In genomic region chr2:38875576-38876367, GRCh38 we compare ENCODE assay signal across 1 cellular context.
TF ChIP-seq lines count a peak whose summit lies in the region.

DHX57 (minus strand) TSS chr2:38875934; CDS start chr2:38868405, 7,529 bp downstream.
MORN2 (plus strand) TSS chr2:38875976.

TF ChIP-seq in K562, 482 proteins besides CTCF, POLR2A, EP300 and RAD21 (continued from another document and continues in another):
- TF ChIP-seq ZNF280B (CRISPR knock-in tag; IDR thresholded peaks at IDR 0.05): no peak
- no peak for TF ChIP-seq WHSC1 (IDR thresholded peaks at IDR 0.05; ENCODE audit: low read length)
- peak; percentile 45; the same call in 1 of the 2 replicates for TF ChIP-seq ATF3 (IDR thresholded peaks at IDR 0.05)
- no peak for TF ChIP-seq ATF3 (CRISPR knock-in tag; conservative IDR thresholded peaks at IDR 0.05)
- TF ChIP-seq KAT8 (IDR thresholded peaks at IDR 0.05; ENCODE audit: low read depth): no peak
- TF ChIP-seq POLR2AphosphoS2 (IDR thresholded peaks at IDR 0.05; ENCODE audit: low read length): no peak
- TF ChIP-seq ZNF639 (CRISPR knock-in tag; conservative IDR thresholded peaks at IDR 0.05 in 1 of 2, IDR thresholded peaks at IDR 0.05 in 1 of 2): no peak
- peak; percentile 91; the same call in 1 of the 2 replicates for TF ChIP-seq ARID4B (CRISPR knock-in tag; IDR thresholded peaks at IDR 0.05)
- TF ChIP-seq STAT5B (CRISPR knock-in tag; IDR thresholded peaks at IDR 0.05): no peak
- no peak for TF ChIP-seq RAD51 (IDR thresholded peaks at IDR 0.05; ENCODE audit: borderline replicate concordance, low read depth)
- no peak for TF ChIP-seq ID3 (CRISPR knock-in tag; IDR thresholded peaks at IDR 0.05)
- no peak for TF ChIP-seq ID3 (tag; IDR thresholded peaks at IDR 0.05)
- TF ChIP-seq ZNF778 (CRISPR knock-in tag; IDR thresholded peaks at IDR 0.05): no peak
- TF ChIP-seq CBX8 (IDR thresholded peaks at IDR 0.05; ENCODE audit: borderline replicate concordance, extremely low read depth, low read depth, low read length, poor library complexity, severe bottlenecking): no peak
- no peak for TF ChIP-seq TGIF2 (CRISPR knock-in tag; IDR thresholded peaks at IDR 0.05)
- peak; percentile 76 for TF ChIP-seq RBFOX2 (IDR thresholded peaks at IDR 0.05; ENCODE audit: low read depth, low read length)
- peak; percentile 42; the same call in 1 of the 2 replicates for TF ChIP-seq USF1 (CRISPR knock-in tag; IDR thresholded peaks at IDR 0.05)
- TF ChIP-seq ZNF12 (CRISPR knock-in tag; IDR thresholded peaks at IDR 0.05): peak; percentile 59; the same call in 1 of the 2 replicates
- TF ChIP-seq POLR2B (IDR thresholded peaks at IDR 0.05; ENCODE audit: low read depth, partially characterized antibody): peak; percentile 56
- no peak for TF ChIP-seq GATA2 (CRISPR knock-in tag; IDR thresholded peaks at IDR 0.05)
- TF ChIP-seq ATF6 (CRISPR knock-in tag; IDR thresholded peaks at IDR 0.05): peak; percentile 40; the same call in 1 of the 2 replicates
- peak; percentile 99 for TF ChIP-seq TFAP4 (CRISPR knock-in tag; IDR thresholded peaks at IDR 0.05; ENCODE audit: borderline replicate concordance)
- TF ChIP-seq PRPF4 (IDR thresholded peaks at IDR 0.05; ENCODE audit: insufficient read depth, low read depth, low read length, poor library complexity, severe bottlenecking): no peak
- TF ChIP-seq MCM5 (IDR thresholded peaks at IDR 0.05; ENCODE audit: low read depth): no peak
- peak; percentile 79 for TF ChIP-seq POLR2G (IDR thresholded peaks at IDR 0.05; ENCODE audit: low read depth, low read length)
- no peak for TF ChIP-seq ELF1 (tag; IDR thresholded peaks at IDR 0.05)
- TF ChIP-seq EP400 (IDR thresholded peaks at IDR 0.05): peak; percentile 70; the same call in 1 of the 2 replicates
- TF ChIP-seq ZBTB26 (CRISPR knock-in tag; IDR thresholded peaks at IDR 0.05): no peak
- no peak for TF ChIP-seq NR0B1 (IDR thresholded peaks at IDR 0.05; ENCODE audit: partially characterized antibody)
- no peak for TF ChIP-seq MYC (IDR thresholded peaks at IDR 0.05; ENCODE audit: low read depth, low read length)
- 0 out of 2 replicates have a peak, but pooled peaks have one; percentile 48 for TF ChIP-seq MYC (CRISPR knock-in tag; IDR thresholded peaks at IDR 0.05; ENCODE audit: borderline replicate concordance, low read depth)
- TF ChIP-seq TAF15 (IDR thresholded peaks at IDR 0.05; ENCODE audit: low read depth, low read length): no peak
- TF ChIP-seq MAFG (tag; conservative IDR thresholded peaks at IDR 0.05): no peak
- TF ChIP-seq KDM4B (IDR thresholded peaks at IDR 0.05; ENCODE audit: borderline replicate concordance in 2 of 2, low read depth in 1 of 2): no peak
- TF ChIP-seq TAL1 (IDR thresholded peaks at IDR 0.05): no peak
- TF ChIP-seq BMI1 (IDR thresholded peaks at IDR 0.05; ENCODE audit: low read length): peak; percentile 88
- no peak for TF ChIP-seq PPARD (CRISPR knock-in tag; IDR thresholded peaks at IDR 0.05)
- no peak for TF ChIP-seq NFXL1 (CRISPR knock-in tag; IDR thresholded peaks at IDR 0.05)
- TF ChIP-seq SIN3A (IDR thresholded peaks at IDR 0.05; ENCODE audit: borderline replicate concordance in 2 of 2, control insufficient read depth in 1 of 2, low read depth in 2 of 2, low read length in 2 of 2): peak; percentile 85 to 86
- 0 out of 2 replicates have a peak, but pooled peaks have one; percentile 17 for TF ChIP-seq ZNF511 (CRISPR knock-in tag; IDR thresholded peaks at IDR 0.05)
- TF ChIP-seq ZNF589 (CRISPR knock-in tag; IDR thresholded peaks at IDR 0.05; ENCODE audit: low read depth): no peak
- peak; percentile 53; the same call in 1 of the 2 replicates for TF ChIP-seq ZFX (CRISPR knock-in tag; IDR thresholded peaks at IDR 0.05)
- TF ChIP-seq ZNF3 (CRISPR knock-in tag; IDR thresholded peaks at IDR 0.05): no peak
- TF ChIP-seq ZBTB7A (IDR thresholded peaks at IDR 0.05; ENCODE audit: borderline replicate concordance, control insufficient read depth, low read depth, low read length): 0 out of 2 replicates have a peak, but pooled peaks have one; percentile 23
- TF ChIP-seq KLF6 (CRISPR knock-in tag; IDR thresholded peaks at IDR 0.05; ENCODE audit: borderline replicate concordance): no peak
- TF ChIP-seq NBN (IDR thresholded peaks at IDR 0.05; ENCODE audit: low read depth): 0 out of 2 replicates have a peak, but pooled peaks have one; percentile 40
- TF ChIP-seq SMC3 (conservative IDR thresholded peaks at IDR 0.05; ENCODE audit: insufficient read depth, low read depth, low read length): no peak
- TF ChIP-seq MECOM (CRISPR knock-in tag; IDR thresholded peaks at IDR 0.05): no peak
- TF ChIP-seq ESRRA (IDR thresholded peaks at IDR 0.05; ENCODE audit: borderline replicate concordance, low read depth): peak; percentile 48; the same call in 1 of the 2 replicates
- no peak for TF ChIP-seq EZH2 (IDR thresholded peaks at IDR 0.05; ENCODE audit: borderline replicate concordance, low read depth, low read length)
